Comparison of ENCODE assay signal across 8 cellular contexts in the genomic region with DNA sequence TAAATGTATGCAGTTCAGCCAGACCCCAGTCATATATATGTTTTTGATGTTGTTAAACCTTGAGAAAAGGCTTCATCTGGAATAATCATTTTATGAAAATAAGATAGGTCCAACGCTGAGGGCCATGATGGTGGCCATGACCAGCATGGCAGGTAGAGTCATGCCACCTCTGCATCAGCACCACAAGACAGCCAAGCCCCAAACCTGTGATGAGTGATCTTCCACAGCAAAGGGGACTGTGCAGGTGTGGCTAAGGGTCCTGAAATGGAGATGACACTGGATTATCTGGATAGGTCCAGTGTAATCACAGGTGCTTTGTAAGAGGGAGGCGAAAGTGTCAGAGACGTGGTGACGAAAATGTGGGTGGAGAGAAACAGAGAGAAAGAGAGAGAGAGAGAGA.
"Had no signal": no experiment of that assay in that cellular context is flagged by ENCODE, and none has a peak within 500 bp of the region (broad histone marks: within the 10 kb centered on the region; RNA-seq: fewer than 3 reads in every experiment).

No MANE protein-coding gene starts in this region.

- H3K9me3 ChIP-seq: HAP-1 had no signal

- H3K4me3 Mint-ChIP-seq: HFFc6, IgD-negative memory B cell had no signal

- H3K4me3 ChIP-seq: HAP-1 had no signal

- H3K27ac ChIP-seq: HL-60 had no signal

- H3K27ac Mint-ChIP-seq: HFFc6, IgD-negative memory B cell had no signal

- H3K4me1 Mint-ChIP-seq: IgD-negative memory B cell had no signal

- H3K36me3 ChIP-seq: HAP-1 had no signal

- DNase-seq: GOT3, H7, HFFc6 had no signal

- ATAC-seq: HCT116, HepG2 had no signal

- H3K36me3 Mint-ChIP-seq: IgD-negative memory B cell had no signal
